Comparison of ENCODE assay signal across 14 cellular contexts in the genomic region with DNA sequence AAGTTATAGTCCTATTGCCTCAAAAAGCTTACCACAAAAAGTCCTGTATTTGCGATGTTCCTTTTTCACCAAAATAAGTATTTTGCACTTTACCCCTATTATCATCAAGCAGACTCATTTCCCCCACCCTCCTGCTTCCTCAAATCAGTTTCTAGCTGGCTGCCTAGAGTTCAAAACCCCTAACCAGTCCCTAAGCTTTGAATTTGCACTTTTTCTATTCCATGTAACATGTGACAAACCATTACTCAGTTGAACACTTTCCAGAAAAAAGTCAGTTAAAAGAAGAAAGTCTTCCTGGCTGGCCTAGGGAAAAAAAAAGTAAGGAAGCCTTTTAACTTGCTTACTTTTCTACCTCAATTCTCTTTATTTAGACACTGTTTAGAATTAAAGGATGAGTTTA. TPM values are rescaled to one million over a fixed set of nuclear protein-coding genes. Genes with fewer than 3 reads are reported as not detected.
DNase-seq lines count a peak whose midpoint lies in the region; ATAC-seq and TF ChIP-seq lines count a peak whose summit lies in the region.
"Had no signal": no experiment of that assay in that cellular context is flagged by ENCODE, and none has a peak within 500 bp of the region (broad histone marks: within the 10 kb centered on the region; RNA-seq: fewer than 3 reads in every experiment).

No MANE protein-coding gene starts in this region.

- no peaks in the 10 kb centered on the region for H3F3A ChIP-seq in Loucy (ENCODE audit: low read depth)

- no peaks in the 10 kb centered on the region for H3K9me3 ChIP-seq in Loucy (ENCODE audit: insufficient read depth, low read depth, low read length)
- H3K9me3 ChIP-seq: Peyer's patch, suprapubic skin had no signal

- H3K9ac ChIP-seq in Loucy (ENCODE audit: low read depth, low read length, poor library complexity, severe bottlenecking): no peak overlapping the region

- no peak overlapping the region for H3K4me3 ChIP-seq in Loucy (ENCODE audit: low read length, poor library complexity, severe bottlenecking)
- H3K4me3 ChIP-seq: Peyer's patch, suprapubic skin had no signal

- peaks cover 0 to 1% of the 10 kb centered on the region in 2 donors for H3K36me3 Mint-ChIP-seq in naive B cell
- H3K36me3 Mint-ChIP-seq in activated naive CD4-positive, alpha-beta T cell treated with anti-CD3 and anti-CD28 coated beads, Interleukin-2, amount 50 U/mL, for 72 hours: peaks cover 5 to 21% of the 10 kb centered on the region in 2 donors

- peak overlapping the region in 4 of 8 donors; percentile 5 to 56 (median 32) for H3K4me3 Mint-ChIP-seq in naive B cell
- H3K4me3 Mint-ChIP-seq: mesothelial cell of epicardium had no signal

- peak; percentile 79 for DNase-seq in CD1c-positive myeloid dendritic cell (ENCODE audit: extremely low spot score)
- DNase-seq in amniotic epithelial cell (ENCODE audit: low read depth): peak; percentile 36
- DNase-seq in naive B cell: peak; percentile 50
- no peak for DNase-seq in activated CD4-positive, alpha-beta T cell treated with anti-CD3 and anti-CD28 coated beads for 48 hours
- no peak for DNase-seq in activated naive CD4-positive, alpha-beta T cell treated with anti-CD3 and anti-CD28 coated beads, Interleukin-2, amount 50 U/mL, for 72 hours (ENCODE audit: low spot score in 2 of 2)
- DNase-seq in NCI-H526 treated with DMSO at 0.1 percent for 48 hours (lab: John Stamatoyannopoulos, UW): no peak
- DNase-seq: activated CD4-positive, alpha-beta T cell treated with anti-CD3 and anti-CD28 coated beads, Interleukin-2, amount 50 U/mL, for 48 hours; brain microvascular endothelial cell; NCI-H1105; Peyer's patch had no signal

- no peak overlapping the region for H2AFZ ChIP-seq in Loucy (ENCODE audit: low read length)

- H3K9me3 Mint-ChIP-seq in naive B cell: no peaks in the 10 kb centered on the region
- peaks cover 0 to 4% of the 10 kb centered on the region in 2 donors for H3K9me3 Mint-ChIP-seq in activated naive CD4-positive, alpha-beta T cell treated with anti-CD3 and anti-CD28 coated beads, Interleukin-2, amount 50 U/mL, for 72 hours

- H3K27me3 Mint-ChIP-seq in naive B cell: no peaks in the 10 kb centered on the region

- peaks cover 36 to 74% (median 59%) of the 10 kb centered on the region in 3 donors for H3K4me1 Mint-ChIP-seq in naive B cell

- peak overlapping the region; percentile 36 for H3K4me2 ChIP-seq in Loucy (ENCODE audit: low read depth, low read length, poor library complexity, severe bottlenecking)

- ATAC-seq in naive B cell (ENCODE audit: low read depth in 2 of 2) (peak; percentile 93 to 97), HG03025 (IDR thresholded peaks at IDR 0.05; ENCODE audit: low FRiP score, unreplicated experiment) (no peak)
- no peak for ATAC-seq in activated naive CD4-positive, alpha-beta T cell treated with anti-CD3 and anti-CD28 coated beads, Interleukin-2, amount 50 U/mL, for 72 hours

- H3K4me1 ChIP-seq in Loucy (ENCODE audit: insufficient read depth, low read length, poor library complexity, severe bottlenecking): peaks cover 40% of the 10 kb centered on the region
- H3K4me1 ChIP-seq: Peyer's patch had no signal

- no peak for TF ChIP-seq CTCF in Loucy (conservative IDR thresholded peaks at IDR 0.05; ENCODE audit: low read length)

- peaks cover 100% of the 10 kb centered on the region for H3K79me2 ChIP-seq in Loucy (ENCODE audit: insufficient read depth, low read length)

- no peaks in the 10 kb centered on the region; the same call in 1 of the 2 replicates for H3K36me3 ChIP-seq in Loucy (ENCODE audit: insufficient read depth, low read length)
- H3K36me3 ChIP-seq: brain microvascular endothelial cell, Peyer's patch, suprapubic skin had no signal

- H4K20me1 ChIP-seq in Loucy (ENCODE audit: insufficient read depth, low read length, poor library complexity, severe bottlenecking): peaks cover 88% of the 10 kb centered on the region

- H3K27ac Mint-ChIP-seq in naive B cell: peak overlapping the region in 3 of 6 donors; percentile 65 to 69 (median 65)
- no peak overlapping the region for H3K27ac Mint-ChIP-seq in activated naive CD4-positive, alpha-beta T cell treated with anti-CD3 and anti-CD28 coated beads, Interleukin-2, amount 50 U/mL, for 72 hours
- H3K27ac Mint-ChIP-seq: mesothelial cell of epicardium had no signal

- no peaks in the 10 kb centered on the region for H3K9me2 ChIP-seq in Loucy (replicated peaks; ENCODE audit: low read depth, low read length)

- H3K27me3 ChIP-seq in Loucy (ENCODE audit: insufficient read depth, low read length, poor library complexity, severe bottlenecking): no peaks in the 10 kb centered on the region
- H3K27me3 ChIP-seq: brain microvascular endothelial cell, Peyer's patch, suprapubic skin had no signal

RNA-seq across cellular contexts. Expression of a gene that starts 8.2 kb away (rescaled TPM):
- 10 to 100 TPM; 16.6 to 36.0 (median 23.2) TPM for polyA plus RNA-seq in naive B cell (ENCODE audit: low read depth in 6 of 6)
- 10 to 100 TPM; 51.9 to 72.9 TPM for total RNA-seq in activated naive CD4-positive, alpha-beta T cell treated with anti-CD3 and anti-CD28 coated beads, Interleukin-2, amount 50 U/mL, for 72 hours

RNA-seq across cellular contexts. Expression of a gene that starts 8.9 kb away (rescaled TPM):
- polyA plus RNA-seq in naive B cell (ENCODE audit: low read depth in 6 of 6): 10 to 100 TPM; 42.9 to 60.7 (median 53.0) TPM
- total RNA-seq in activated naive CD4-positive, alpha-beta T cell treated with anti-CD3 and anti-CD28 coated beads, Interleukin-2, amount 50 U/mL, for 72 hours: 10 to 100 TPM; 30.1 to 37.3 TPM

Comparison
In these comparisons a context has a peak if more than half of its experiments do, and no peak if none do; other contexts are left out.
1. DNase-seq: peak in CD1c-positive myeloid dendritic cell (single experiment), amniotic epithelial cell (single experiment) and naive B cell (single experiment); none in activated CD4-positive, alpha-beta T cell treated with anti-CD3 and anti-CD28 coated beads for 48 hours (single experiment), activated naive CD4-positive, alpha-beta T cell treated with anti-CD3 and anti-CD28 coated beads, Interleukin-2, amount 50 U/mL, for 72 hours (0 of 2) and NCI-H526 treated with DMSO at 0.1 percent for 48 hours (single experiment).
2. ATAC-seq: peak in naive B cell (2 of 2); none in activated naive CD4-positive, alpha-beta T cell treated with anti-CD3 and anti-CD28 coated beads, Interleukin-2, amount 50 U/mL, for 72 hours (0 of 2) and HG03025 (single experiment).